Comparison of ENCODE assay signal across 1 cellular context in the genomic region with DNA sequence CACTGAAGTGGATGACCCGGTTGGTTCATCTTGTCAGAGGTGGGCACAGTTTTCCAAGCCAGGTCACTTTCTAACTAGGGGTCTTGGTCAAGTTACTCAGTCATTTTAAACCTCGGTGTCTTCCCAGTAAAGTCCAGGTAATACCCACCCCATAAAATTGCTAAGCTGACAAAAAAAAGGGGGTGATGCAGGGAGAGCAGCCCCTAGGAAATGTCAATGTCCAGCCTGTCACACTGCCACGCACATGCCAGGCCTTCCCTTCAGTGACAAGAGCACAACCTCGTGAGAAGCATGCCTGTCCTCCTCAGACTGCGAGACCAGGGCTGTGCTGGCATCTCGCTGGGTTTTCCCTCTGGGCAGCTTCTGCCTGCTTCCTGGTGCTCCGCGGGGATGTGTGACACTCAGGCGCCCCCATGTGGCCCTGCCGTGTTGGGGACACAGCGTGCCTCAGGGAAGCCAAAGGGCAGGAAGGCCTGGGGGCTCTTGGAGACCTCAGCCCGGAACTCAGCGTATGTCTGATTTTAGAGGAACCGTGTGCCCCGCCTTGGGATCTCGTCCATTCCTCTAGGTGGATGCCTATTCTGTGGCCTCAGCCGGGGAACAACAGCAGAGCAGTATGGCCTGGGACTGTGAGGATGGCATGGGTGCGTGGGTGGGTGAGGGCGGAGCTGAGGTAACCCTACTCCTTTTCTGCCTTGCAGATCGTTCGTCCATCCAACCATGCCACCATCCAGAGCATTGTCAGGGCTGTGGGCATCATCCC.
A peak's percentile ranks its signal among the peaks of the same experiment; 100 is the strongest.
TF ChIP-seq lines count a peak whose summit lies in the region.

No MANE protein-coding gene starts in this region.

TF ChIP-seq in K562, 482 proteins besides CTCF, POLR2A, EP300 and RAD21 (continued from another document and continues in another):
- TF ChIP-seq, protein P1, sequence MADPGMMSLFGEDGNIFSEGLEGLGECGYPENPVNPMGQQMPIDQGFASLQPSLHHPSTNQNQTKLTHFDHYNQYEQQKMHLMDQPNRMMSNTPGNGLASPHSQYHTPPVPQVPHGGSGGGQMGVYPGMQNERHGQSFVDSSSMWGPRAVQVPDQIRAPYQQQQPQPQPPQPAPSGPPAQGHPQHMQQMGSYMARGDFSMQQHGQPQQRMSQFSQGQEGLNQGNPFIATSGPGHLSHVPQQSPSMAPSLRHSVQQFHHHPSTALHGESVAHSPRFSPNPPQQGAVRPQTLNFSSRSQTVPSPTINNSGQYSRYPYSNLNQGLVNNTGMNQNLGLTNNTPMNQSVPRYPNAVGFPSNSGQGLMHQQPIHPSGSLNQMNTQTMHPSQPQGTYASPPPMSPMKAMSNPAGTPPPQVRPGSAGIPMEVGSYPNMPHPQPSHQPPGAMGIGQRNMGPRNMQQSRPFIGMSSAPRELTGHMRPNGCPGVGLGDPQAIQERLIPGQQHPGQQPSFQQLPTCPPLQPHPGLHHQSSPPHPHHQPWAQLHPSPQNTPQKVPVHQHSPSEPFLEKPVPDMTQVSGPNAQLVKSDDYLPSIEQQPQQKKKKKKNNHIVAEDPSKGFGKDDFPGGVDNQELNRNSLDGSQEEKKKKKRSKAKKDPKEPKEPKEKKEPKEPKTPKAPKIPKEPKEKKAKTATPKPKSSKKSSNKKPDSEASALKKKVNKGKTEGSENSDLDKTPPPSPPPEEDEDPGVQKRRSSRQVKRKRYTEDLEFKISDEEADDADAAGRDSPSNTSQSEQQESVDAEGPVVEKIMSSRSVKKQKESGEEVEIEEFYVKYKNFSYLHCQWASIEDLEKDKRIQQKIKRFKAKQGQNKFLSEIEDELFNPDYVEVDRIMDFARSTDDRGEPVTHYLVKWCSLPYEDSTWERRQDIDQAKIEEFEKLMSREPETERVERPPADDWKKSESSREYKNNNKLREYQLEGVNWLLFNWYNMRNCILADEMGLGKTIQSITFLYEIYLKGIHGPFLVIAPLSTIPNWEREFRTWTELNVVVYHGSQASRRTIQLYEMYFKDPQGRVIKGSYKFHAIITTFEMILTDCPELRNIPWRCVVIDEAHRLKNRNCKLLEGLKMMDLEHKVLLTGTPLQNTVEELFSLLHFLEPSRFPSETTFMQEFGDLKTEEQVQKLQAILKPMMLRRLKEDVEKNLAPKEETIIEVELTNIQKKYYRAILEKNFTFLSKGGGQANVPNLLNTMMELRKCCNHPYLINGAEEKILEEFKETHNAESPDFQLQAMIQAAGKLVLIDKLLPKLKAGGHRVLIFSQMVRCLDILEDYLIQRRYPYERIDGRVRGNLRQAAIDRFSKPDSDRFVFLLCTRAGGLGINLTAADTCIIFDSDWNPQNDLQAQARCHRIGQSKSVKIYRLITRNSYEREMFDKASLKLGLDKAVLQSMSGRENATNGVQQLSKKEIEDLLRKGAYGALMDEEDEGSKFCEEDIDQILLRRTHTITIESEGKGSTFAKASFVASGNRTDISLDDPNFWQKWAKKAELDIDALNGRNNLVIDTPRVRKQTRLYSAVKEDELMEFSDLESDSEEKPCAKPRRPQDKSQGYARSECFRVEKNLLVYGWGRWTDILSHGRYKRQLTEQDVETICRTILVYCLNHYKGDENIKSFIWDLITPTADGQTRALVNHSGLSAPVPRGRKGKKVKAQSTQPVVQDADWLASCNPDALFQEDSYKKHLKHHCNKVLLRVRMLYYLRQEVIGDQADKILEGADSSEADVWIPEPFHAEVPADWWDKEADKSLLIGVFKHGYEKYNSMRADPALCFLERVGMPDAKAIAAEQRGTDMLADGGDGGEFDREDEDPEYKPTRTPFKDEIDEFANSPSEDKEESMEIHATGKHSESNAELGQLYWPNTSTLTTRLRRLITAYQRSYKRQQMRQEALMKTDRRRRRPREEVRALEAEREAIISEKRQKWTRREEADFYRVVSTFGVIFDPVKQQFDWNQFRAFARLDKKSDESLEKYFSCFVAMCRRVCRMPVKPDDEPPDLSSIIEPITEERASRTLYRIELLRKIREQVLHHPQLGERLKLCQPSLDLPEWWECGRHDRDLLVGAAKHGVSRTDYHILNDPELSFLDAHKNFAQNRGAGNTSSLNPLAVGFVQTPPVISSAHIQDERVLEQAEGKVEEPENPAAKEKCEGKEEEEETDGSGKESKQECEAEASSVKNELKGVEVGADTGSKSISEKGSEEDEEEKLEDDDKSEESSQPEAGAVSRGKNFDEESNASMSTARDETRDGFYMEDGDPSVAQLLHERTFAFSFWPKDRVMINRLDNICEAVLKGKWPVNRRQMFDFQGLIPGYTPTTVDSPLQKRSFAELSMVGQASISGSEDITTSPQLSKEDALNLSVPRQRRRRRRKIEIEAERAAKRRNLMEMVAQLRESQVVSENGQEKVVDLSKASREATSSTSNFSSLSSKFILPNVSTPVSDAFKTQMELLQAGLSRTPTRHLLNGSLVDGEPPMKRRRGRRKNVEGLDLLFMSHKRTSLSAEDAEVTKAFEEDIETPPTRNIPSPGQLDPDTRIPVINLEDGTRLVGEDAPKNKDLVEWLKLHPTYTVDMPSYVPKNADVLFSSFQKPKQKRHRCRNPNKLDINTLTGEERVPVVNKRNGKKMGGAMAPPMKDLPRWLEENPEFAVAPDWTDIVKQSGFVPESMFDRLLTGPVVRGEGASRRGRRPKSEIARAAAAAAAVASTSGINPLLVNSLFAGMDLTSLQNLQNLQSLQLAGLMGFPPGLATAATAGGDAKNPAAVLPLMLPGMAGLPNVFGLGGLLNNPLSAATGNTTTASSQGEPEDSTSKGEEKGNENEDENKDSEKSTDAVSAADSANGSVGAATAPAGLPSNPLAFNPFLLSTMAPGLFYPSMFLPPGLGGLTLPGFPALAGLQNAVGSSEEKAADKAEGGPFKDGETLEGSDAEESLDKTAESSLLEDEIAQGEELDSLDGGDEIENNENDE (IDR thresholded peaks at IDR 0.05; ENCODE audit: low read depth, low read length) = no peak
- TF ChIP-seq FOXP1 (CRISPR knock-in tag; IDR thresholded peaks at IDR 0.05) (no peak), ZNF253 (CRISPR knock-in tag; conservative IDR thresholded peaks at IDR 0.05) (no peak), PHF20 (IDR thresholded peaks at IDR 0.05; ENCODE audit: partially characterized antibody) (no peak), ZSCAN29 (IDR thresholded peaks at IDR 0.05) (no peak), CBX5 (IDR thresholded peaks at IDR 0.05; ENCODE audit: borderline replicate concordance, low read depth) (no peak), RHOXF2B (CRISPR knock-in tag; conservative IDR thresholded peaks at IDR 0.05) (no peak), KDM4B (IDR thresholded peaks at IDR 0.05; ENCODE audit: borderline replicate concordance in 2 of 2, low read depth in 1 of 2) (no peak), JUN (IDR thresholded peaks at IDR 0.05; ENCODE audit: borderline replicate concordance, low read depth, low read length) (no peak), JUN (CRISPR knock-in tag; IDR thresholded peaks at IDR 0.05; ENCODE audit: borderline replicate concordance) (no peak), ZNF695 (CRISPR knock-in tag; IDR thresholded peaks at IDR 0.05) (no peak), ZNF707 (CRISPR knock-in tag; conservative IDR thresholded peaks at IDR 0.05) (no peak), SMAD2 (IDR thresholded peaks at IDR 0.05; ENCODE audit: low read depth, low read length) (no peak), MAFG (tag; conservative IDR thresholded peaks at IDR 0.05) (peak; percentile 82), ZNF133 (CRISPR knock-in tag; IDR thresholded peaks at IDR 0.05) (no peak), BRD9 (IDR thresholded peaks at IDR 0.05; ENCODE audit: low read depth, partially characterized antibody) (no peak), MXI1 (IDR thresholded peaks at IDR 0.05; ENCODE audit: low read depth, low read length) (no peak)
- TF ChIP-seq, protein P2, sequence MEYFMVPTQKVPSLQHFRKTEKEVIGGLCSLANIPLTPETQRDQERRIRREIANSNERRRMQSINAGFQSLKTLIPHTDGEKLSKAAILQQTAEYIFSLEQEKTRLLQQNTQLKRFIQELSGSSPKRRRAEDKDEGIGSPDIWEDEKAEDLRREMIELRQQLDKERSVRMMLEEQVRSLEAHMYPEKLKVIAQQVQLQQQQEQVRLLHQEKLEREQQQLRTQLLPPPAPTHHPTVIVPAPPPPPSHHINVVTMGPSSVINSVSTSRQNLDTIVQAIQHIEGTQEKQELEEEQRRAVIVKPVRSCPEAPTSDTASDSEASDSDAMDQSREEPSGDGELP (CRISPR knock-in tag; IDR thresholded peaks at IDR 0.05; ENCODE audit: borderline replicate concordance) = no peak
- TF ChIP-seq, protein P3, sequence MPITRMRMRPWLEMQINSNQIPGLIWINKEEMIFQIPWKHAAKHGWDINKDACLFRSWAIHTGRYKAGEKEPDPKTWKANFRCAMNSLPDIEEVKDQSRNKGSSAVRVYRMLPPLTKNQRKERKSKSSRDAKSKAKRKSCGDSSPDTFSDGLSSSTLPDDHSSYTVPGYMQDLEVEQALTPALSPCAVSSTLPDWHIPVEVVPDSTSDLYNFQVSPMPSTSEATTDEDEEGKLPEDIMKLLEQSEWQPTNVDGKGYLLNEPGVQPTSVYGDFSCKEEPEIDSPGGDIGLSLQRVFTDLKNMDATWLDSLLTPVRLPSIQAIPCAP (CRISPR knock-in tag; IDR thresholded peaks at IDR 0.05; ENCODE audit: borderline replicate concordance) = no peak
- TF ChIP-seq, protein P4, sequence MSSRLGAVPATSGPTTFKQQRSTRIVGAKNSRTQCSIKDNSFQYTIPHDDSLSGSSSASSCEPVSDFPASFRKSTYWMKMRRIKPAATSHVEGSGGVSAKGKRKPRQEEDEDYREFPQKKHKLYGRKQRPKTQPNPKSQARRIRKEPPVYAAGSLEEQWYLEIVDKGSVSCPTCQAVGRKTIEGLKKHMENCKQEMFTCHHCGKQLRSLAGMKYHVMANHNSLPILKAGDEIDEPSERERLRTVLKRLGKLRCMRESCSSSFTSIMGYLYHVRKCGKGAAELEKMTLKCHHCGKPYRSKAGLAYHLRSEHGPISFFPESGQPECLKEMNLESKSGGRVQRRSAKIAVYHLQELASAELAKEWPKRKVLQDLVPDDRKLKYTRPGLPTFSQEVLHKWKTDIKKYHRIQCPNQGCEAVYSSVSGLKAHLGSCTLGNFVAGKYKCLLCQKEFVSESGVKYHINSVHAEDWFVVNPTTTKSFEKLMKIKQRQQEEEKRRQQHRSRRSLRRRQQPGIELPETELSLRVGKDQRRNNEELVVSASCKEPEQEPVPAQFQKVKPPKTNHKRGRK (tag; IDR thresholded peaks at IDR 0.05) = no peak
- TF ChIP-seq, protein P5, sequence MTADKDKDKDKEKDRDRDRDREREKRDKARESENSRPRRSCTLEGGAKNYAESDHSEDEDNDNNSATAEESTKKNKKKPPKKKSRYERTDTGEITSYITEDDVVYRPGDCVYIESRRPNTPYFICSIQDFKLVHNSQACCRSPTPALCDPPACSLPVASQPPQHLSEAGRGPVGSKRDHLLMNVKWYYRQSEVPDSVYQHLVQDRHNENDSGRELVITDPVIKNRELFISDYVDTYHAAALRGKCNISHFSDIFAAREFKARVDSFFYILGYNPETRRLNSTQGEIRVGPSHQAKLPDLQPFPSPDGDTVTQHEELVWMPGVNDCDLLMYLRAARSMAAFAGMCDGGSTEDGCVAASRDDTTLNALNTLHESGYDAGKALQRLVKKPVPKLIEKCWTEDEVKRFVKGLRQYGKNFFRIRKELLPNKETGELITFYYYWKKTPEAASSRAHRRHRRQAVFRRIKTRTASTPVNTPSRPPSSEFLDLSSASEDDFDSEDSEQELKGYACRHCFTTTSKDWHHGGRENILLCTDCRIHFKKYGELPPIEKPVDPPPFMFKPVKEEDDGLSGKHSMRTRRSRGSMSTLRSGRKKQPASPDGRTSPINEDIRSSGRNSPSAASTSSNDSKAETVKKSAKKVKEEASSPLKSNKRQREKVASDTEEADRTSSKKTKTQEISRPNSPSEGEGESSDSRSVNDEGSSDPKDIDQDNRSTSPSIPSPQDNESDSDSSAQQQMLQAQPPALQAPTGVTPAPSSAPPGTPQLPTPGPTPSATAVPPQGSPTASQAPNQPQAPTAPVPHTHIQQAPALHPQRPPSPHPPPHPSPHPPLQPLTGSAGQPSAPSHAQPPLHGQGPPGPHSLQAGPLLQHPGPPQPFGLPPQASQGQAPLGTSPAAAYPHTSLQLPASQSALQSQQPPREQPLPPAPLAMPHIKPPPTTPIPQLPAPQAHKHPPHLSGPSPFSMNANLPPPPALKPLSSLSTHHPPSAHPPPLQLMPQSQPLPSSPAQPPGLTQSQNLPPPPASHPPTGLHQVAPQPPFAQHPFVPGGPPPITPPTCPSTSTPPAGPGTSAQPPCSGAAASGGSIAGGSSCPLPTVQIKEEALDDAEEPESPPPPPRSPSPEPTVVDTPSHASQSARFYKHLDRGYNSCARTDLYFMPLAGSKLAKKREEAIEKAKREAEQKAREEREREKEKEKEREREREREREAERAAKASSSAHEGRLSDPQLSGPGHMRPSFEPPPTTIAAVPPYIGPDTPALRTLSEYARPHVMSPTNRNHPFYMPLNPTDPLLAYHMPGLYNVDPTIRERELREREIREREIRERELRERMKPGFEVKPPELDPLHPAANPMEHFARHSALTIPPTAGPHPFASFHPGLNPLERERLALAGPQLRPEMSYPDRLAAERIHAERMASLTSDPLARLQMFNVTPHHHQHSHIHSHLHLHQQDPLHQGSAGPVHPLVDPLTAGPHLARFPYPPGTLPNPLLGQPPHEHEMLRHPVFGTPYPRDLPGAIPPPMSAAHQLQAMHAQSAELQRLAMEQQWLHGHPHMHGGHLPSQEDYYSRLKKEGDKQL (CRISPR knock-in tag; IDR thresholded peaks at IDR 0.05; ENCODE audit: borderline replicate concordance) = no peak
- TF ChIP-seq, protein P6, sequence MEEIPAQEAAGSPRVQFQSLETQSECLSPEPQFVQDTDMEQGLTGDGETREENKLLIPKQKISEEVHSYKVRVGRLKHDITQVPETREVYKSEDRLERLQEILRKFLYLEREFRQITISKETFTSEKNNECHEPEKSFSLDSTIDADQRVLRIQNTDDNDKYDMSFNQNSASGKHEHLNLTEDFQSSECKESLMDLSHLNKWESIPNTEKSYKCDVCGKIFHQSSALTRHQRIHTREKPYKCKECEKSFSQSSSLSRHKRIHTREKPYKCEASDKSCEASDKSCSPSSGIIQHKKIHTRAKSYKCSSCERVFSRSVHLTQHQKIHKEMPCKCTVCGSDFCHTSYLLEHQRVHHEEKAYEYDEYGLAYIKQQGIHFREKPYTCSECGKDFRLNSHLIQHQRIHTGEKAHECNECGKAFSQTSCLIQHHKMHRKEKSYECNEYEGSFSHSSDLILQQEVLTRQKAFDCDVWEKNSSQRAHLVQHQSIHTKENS (CRISPR knock-in tag; IDR thresholded peaks at IDR 0.05) = no peak
- TF ChIP-seq, protein P7, sequence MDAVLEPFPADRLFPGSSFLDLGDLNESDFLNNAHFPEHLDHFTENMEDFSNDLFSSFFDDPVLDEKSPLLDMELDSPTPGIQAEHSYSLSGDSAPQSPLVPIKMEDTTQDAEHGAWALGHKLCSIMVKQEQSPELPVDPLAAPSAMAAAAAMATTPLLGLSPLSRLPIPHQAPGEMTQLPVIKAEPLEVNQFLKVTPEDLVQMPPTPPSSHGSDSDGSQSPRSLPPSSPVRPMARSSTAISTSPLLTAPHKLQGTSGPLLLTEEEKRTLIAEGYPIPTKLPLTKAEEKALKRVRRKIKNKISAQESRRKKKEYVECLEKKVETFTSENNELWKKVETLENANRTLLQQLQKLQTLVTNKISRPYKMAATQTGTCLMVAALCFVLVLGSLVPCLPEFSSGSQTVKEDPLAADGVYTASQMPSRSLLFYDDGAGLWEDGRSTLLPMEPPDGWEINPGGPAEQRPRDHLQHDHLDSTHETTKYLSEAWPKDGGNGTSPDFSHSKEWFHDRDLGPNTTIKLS (IDR thresholded peaks at IDR 0.05; ENCODE audit: borderline replicate concordance, low read depth) = no peak
- TF ChIP-seq, protein P8, sequence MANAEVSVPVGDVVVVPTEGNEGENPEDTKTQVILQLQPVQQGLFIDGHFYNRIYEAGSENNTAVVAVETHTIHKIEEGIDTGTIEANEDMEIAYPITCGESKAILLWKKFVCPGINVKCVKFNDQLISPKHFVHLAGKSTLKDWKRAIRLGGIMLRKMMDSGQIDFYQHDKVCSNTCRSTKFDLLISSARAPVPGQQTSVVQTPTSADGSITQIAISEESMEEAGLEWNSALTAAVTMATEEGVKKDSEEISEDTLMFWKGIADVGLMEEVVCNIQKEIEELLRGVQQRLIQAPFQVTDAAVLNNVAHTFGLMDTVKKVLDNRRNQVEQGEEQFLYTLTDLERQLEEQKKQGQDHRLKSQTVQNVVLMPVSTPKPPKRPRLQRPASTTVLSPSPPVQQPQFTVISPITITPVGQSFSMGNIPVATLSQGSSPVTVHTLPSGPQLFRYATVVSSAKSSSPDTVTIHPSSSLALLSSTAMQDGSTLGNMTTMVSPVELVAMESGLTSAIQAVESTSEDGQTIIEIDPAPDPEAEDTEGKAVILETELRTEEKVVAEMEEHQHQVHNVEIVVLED (CRISPR knock-in tag; IDR thresholded peaks at IDR 0.05) = no peak
